In genomic region chr16:1575578-1575977, GRCh38 we compare ENCODE assay signal across 23 cellular contexts. TPM values are rescaled to one million over a fixed set of nuclear protein-coding genes. Genes with fewer than 3 reads are reported as not detected.
DNase-seq lines count a peak whose midpoint lies in the region; TF ChIP-seq lines count a peak whose summit lies in the region.
"Had no signal": no experiment of that assay in that cellular context is flagged by ENCODE, and none has a peak within 500 bp of the region (broad histone marks: within the 10 kb centered on the region; RNA-seq: fewer than 3 reads in every experiment).

No MANE protein-coding gene starts in this region.

- H3K79me2 ChIP-seq in mammary epithelial cell (ENCODE audit: insufficient read depth, low read length): no peaks in the 10 kb centered on the region
- H3K79me2 ChIP-seq in osteoblast (ENCODE audit: insufficient read depth, low read length): no peaks in the 10 kb centered on the region
- no peaks in the 10 kb centered on the region for H3K79me2 ChIP-seq in neural progenitor cell (ENCODE audit: low read depth)

- BruUV-seq in MCF 10A (replicated peaks; lab: Mats Ljungman, UMichigan) (no TSS peak), mammary epithelial cell (replicated peaks; lab: Mats Ljungman, UMichigan) (no TSS peak)

- H3F3A ChIP-seq in neural progenitor cell (ENCODE audit: low read depth): no peaks in the 10 kb centered on the region

- H3K27me3 Mint-ChIP-seq in MCF 10A (ENCODE audit: insufficient read depth, unreplicated experiment) (no peaks in the 10 kb centered on the region), neural progenitor cell (ENCODE audit: insufficient read depth, low read depth) (no peaks in the 10 kb centered on the region)
- H3K27me3 Mint-ChIP-seq: CD4-positive, CD25-positive, alpha-beta regulatory T cell had no signal

- no peak overlapping the region for H3K9ac ChIP-seq in mammary epithelial cell (ENCODE audit: insufficient read depth, low read length)
- no peak overlapping the region for H3K9ac ChIP-seq in neural progenitor cell
- H3K9ac ChIP-seq: SK-N-SH had no signal

- H3K4me2 ChIP-seq in mammary epithelial cell (ENCODE audit: insufficient read depth, low read depth, low read length) (no peak overlapping the region), osteoblast (ENCODE audit: insufficient read depth, low read length) (no peak overlapping the region), neural progenitor cell (no peak overlapping the region)
- H3K4me2 ChIP-seq: SK-N-SH had no signal

- in situ Hi-C loops in mammary epithelial cell (cut with MboI; ENCODE audit: low sequenced_read_pairs in 2 of 2): no loop called here

- H3K27me3 ChIP-seq in mammary epithelial cell (ENCODE audit: insufficient read depth, low read length) (no peaks in the 10 kb centered on the region), osteoblast (ENCODE audit: insufficient read depth, low read length) (no peaks in the 10 kb centered on the region), neural progenitor cell (no peaks in the 10 kb centered on the region)
- H3K27me3 ChIP-seq: BE2C had no signal

- H3K36me3 Mint-ChIP-seq in MCF 10A (ENCODE audit: insufficient read depth, unreplicated experiment) (peaks cover 36% of the 10 kb centered on the region), neural progenitor cell (peaks cover 23% of the 10 kb centered on the region)
- H3K36me3 Mint-ChIP-seq: CD4-positive, CD25-positive, alpha-beta regulatory T cell had no signal

- H3K36me3 ChIP-seq in mammary epithelial cell (ENCODE audit: insufficient read depth, low read length) (no peaks in the 10 kb centered on the region), osteoblast (ENCODE audit: insufficient read depth, low read length) (peaks cover 7% of the 10 kb centered on the region), neural progenitor cell (no peaks in the 10 kb centered on the region)
- H3K36me3 ChIP-seq: BE2C had no signal

- TF ChIP-seq CTCF in MCF 10A (IDR thresholded peaks at IDR 0.05; ENCODE audit: unreplicated experiment): no peak
- TF ChIP-seq CTCF in mammary epithelial cell (conservative IDR thresholded peaks at IDR 0.05 in 1 of 2, IDR thresholded peaks at IDR 0.05 in 1 of 2; ENCODE audit: extremely low read depth in 1 of 2, insufficient read depth in 1 of 2, low read depth in 1 of 2, low read length in 2 of 2): no peak
- TF ChIP-seq CTCF in osteoblast (IDR thresholded peaks at IDR 0.05; ENCODE audit: extremely low read depth, low read depth, low read length): no peak
- no peak for TF ChIP-seq CTCF in neural progenitor cell (IDR thresholded peaks at IDR 0.05)

- H3K9me3 Mint-ChIP-seq in MCF 10A (ENCODE audit: unreplicated experiment) (no peaks in the 10 kb centered on the region), neural progenitor cell (no peaks in the 10 kb centered on the region)
- H3K9me3 Mint-ChIP-seq: CD4-positive, CD25-positive, alpha-beta regulatory T cell had no signal

- DNase-seq in MCF 10A (ENCODE audit: unreplicated experiment) (no peak), mammary epithelial cell (no peak), SW480 (ENCODE audit: low spot score) (peak; percentile 7), osteoblast (ENCODE audit: insufficient read length, low spot score, missing footprints) (peak; percentile 22), COR-L47 (lab: John Stamatoyannopoulos, UW) (no peak), neural progenitor cell (ENCODE audit: low spot score) (no peak)
- DNase-seq: BE2C; CD4-positive, CD25-positive, alpha-beta regulatory T cell; DMS153; GDM1; H9; KG1; MV-4-11; NCI-H1417; NCI-H187; NCI-H2227 treated with DMSO at 0.1 percent for 48 hours; NCI-H510A treated with DMSO at 0.1 percent for 48 hours; NCI-H774; Right ventricle myocardium superior; SK-N-SH had no signal

- intact Hi-C loops in MCF 10A (cut with micrococcal nuclease): no loop called here
- intact Hi-C loops in mammary epithelial cell (cut with micrococcal nuclease): no loop called here

- H3K4me1 ChIP-seq in mammary epithelial cell (ENCODE audit: insufficient read depth, low read length): no peaks in the 10 kb centered on the region
- no peaks in the 10 kb centered on the region for H3K4me1 ChIP-seq in osteoblast (ENCODE audit: insufficient read depth, low read length)
- H3K4me1 ChIP-seq in neural progenitor cell: no peaks in the 10 kb centered on the region
- H3K4me1 ChIP-seq: BE2C had no signal

- H3K9me3 ChIP-seq in mammary epithelial cell (replicated peaks; ENCODE audit: insufficient read depth, low read length): no peaks in the 10 kb centered on the region
- H3K9me3 ChIP-seq in osteoblast (ENCODE audit: low read depth, low read length): no peaks in the 10 kb centered on the region
- H3K9me3 ChIP-seq in neural progenitor cell (ENCODE audit: low read depth): no peaks in the 10 kb centered on the region
- H3K9me3 ChIP-seq: BE2C, SK-N-SH had no signal

- H3K27ac ChIP-seq in mammary epithelial cell (ENCODE audit: insufficient read depth, low read depth, low read length): no peak overlapping the region
- no peak overlapping the region for H3K27ac ChIP-seq in osteoblast (ENCODE audit: low read depth, low read length)
- no peak overlapping the region for H3K27ac ChIP-seq in neural progenitor cell

- no peak overlapping the region for H3K4me3 ChIP-seq in mammary epithelial cell (replicated peaks in 1 of 3; ENCODE audit: insufficient read depth in 1 of 3, low read depth in 2 of 3, low read length in 3 of 3)
- H3K4me3 ChIP-seq in osteoblast (ENCODE audit: insufficient read depth, low read length): no peak overlapping the region
- H3K4me3 ChIP-seq in neural progenitor cell: no peak overlapping the region
- H3K4me3 ChIP-seq: GM12878 had no signal

- H3K4me1 Mint-ChIP-seq in MCF 10A (ENCODE audit: insufficient read depth, unreplicated experiment): no peaks in the 10 kb centered on the region
- no peaks in the 10 kb centered on the region for H3K4me1 Mint-ChIP-seq in neural progenitor cell
- H3K4me1 Mint-ChIP-seq: H9 had no signal

- POLR2A ChIA-PET in MCF 10A (lab: Yijun Ruan, JAX): no interaction called here

- no peaks in the 10 kb centered on the region for H4K20me1 ChIP-seq in mammary epithelial cell (ENCODE audit: insufficient read depth, low read length)
- H4K20me1 ChIP-seq in osteoblast (ENCODE audit: insufficient read depth, low read length): no peaks in the 10 kb centered on the region
- no peaks in the 10 kb centered on the region for H4K20me1 ChIP-seq in neural progenitor cell (ENCODE audit: low read depth)

- no peak overlapping the region for H3K4me3 Mint-ChIP-seq in MCF 10A (ENCODE audit: unreplicated experiment)
- no peak overlapping the region for H3K4me3 Mint-ChIP-seq in neural progenitor cell
- H3K4me3 Mint-ChIP-seq: CD4-positive, CD25-positive, alpha-beta regulatory T cell; H9 had no signal

- dilution Hi-C loops in mammary epithelial cell (cut with HindIII; ENCODE audit: low sequenced_read_pairs): no loop called here

- CTCF ChIA-PET in MCF 10A (lab: Yijun Ruan, JAX) (no interaction called here), mammary epithelial cell (lab: Charles Lee; ENCODE audit: low non-redundant PET) (no interaction called here)

- H3K27ac Mint-ChIP-seq in MCF 10A (ENCODE audit: low read depth, unreplicated experiment): peak overlapping the region; percentile 73
- no peak overlapping the region for H3K27ac Mint-ChIP-seq in neural progenitor cell
- H3K27ac Mint-ChIP-seq: CD4-positive, CD25-positive, alpha-beta regulatory T cell; H9 had no signal

- H2AFZ ChIP-seq in mammary epithelial cell (ENCODE audit: low read depth, low read length) (no peak overlapping the region), osteoblast (ENCODE audit: low read length) (no peak overlapping the region), neural progenitor cell (replicated peaks) (no peak overlapping the region)

RNA-seq across cellular contexts. Expression of gene IFT140, which starts 36.3 kb away (rescaled TPM):
- total RNA-seq in MCF 10A (2022): 18.6 and 19.7 TPM in 2 replicates
- 10 to 100 TPM; 16.6 to 22.0 TPM for total RNA-seq in mammary epithelial cell
- polyA plus RNA-seq in mammary epithelial cell: 4.7 TPM
- polyA minus RNA-seq in mammary epithelial cell: 7.3 TPM
- total RNA-seq in osteoblast: 37.1 and 38.0 TPM in 2 replicates
- total RNA-seq in neural progenitor cell (ENCODE audit: low replicate concordance): 33.8 and 64.4 TPM in 2 replicates

RNA-seq across cellular contexts. Expression of gene CRAMP1, which starts 36.6 kb away (rescaled TPM):
- total RNA-seq in MCF 10A (2022) (21.8 and 26.3 TPM in 2 replicates), mammary epithelial cell (10 to 100 TPM in 1 of 2 donors, 1 to 10 TPM in 1; 8.7 to 16.7 TPM), osteoblast (9.7 and 11.2 TPM in 2 replicates), neural progenitor cell (ENCODE audit: low replicate concordance) (11.7 and 19.5 TPM in 2 replicates)
- polyA plus RNA-seq in mammary epithelial cell: 7.2 TPM
- 16.3 TPM for polyA minus RNA-seq in mammary epithelial cell

RNA-seq across cellular contexts. Expression of gene TMEM204, which starts 42.1 kb away (rescaled TPM):
- not detected in 2 replicates for total RNA-seq in MCF 10A (2022)
- total RNA-seq in mammary epithelial cell: under 1 TPM in 1 of 2 donors, not detected in 1; 0.17 TPM
- 1.6 TPM for polyA plus RNA-seq in mammary epithelial cell
- 0.26 TPM for polyA minus RNA-seq in mammary epithelial cell
- 7.7 and 8.3 TPM in 2 replicates for total RNA-seq in osteoblast
- total RNA-seq in neural progenitor cell (ENCODE audit: low replicate concordance): not detected in 2 replicates
- total RNA-seq: Daoy, H9, OCI-LY7 had no signal

Comparison
In these comparisons a context has a peak if more than half of its experiments do, and no peak if none do; other contexts are left out.
1. DNase-seq: peak in SW480 (single experiment) and osteoblast (single experiment); none in MCF 10A (single experiment), mammary epithelial cell (single experiment), COR-L47 (single experiment) and neural progenitor cell (single experiment).